ENCODE assay signal across 28 cellular contexts in genomic region chr4:119641765-119642164, GRCh38.
"Had no signal": no experiment of that assay in that cellular context is flagged by ENCODE, and none has a peak within 500 bp of the region (broad histone marks: within the 10 kb centered on the region; RNA-seq: fewer than 3 reads in every experiment).

No MANE protein-coding gene starts in this region.

- H3K36me3 ChIP-seq: colonic mucosa, esophagus muscularis mucosa, esophagus squamous epithelium, gastrocnemius medialis, gastroesophageal sphincter, heart left ventricle, heart right ventricle had no signal

- H2AFZ ChIP-seq: hepatocyte had no signal

- ATAC-seq: effector memory CD8-positive, alpha-beta T cell; esophagus mucosa; foreskin keratinocyte; gastrocnemius medialis; gastroesophageal sphincter; heart left ventricle; heart right ventricle had no signal

- H3K27me3 ChIP-seq: colonic mucosa, dorsolateral prefrontal cortex, esophagus muscularis mucosa, esophagus squamous epithelium, foreskin keratinocyte, gastrocnemius medialis, gastroesophageal sphincter, heart left ventricle, heart right ventricle, hepatocyte had no signal

- H3K4me2 ChIP-seq: hepatocyte had no signal

- H3K4me3 ChIP-seq: colonic mucosa, coronary artery, dorsolateral prefrontal cortex, esophagus muscularis mucosa, esophagus squamous epithelium, gastrocnemius medialis, gastroesophageal sphincter, heart left ventricle, heart right ventricle, hepatocyte had no signal

- H3K27ac ChIP-seq: colonic mucosa, coronary artery, dorsolateral prefrontal cortex, epithelial cell of prostate, esophagus muscularis mucosa, esophagus squamous epithelium, foreskin keratinocyte, gastrocnemius medialis, gastroesophageal sphincter, heart left ventricle, heart right ventricle, hepatocyte had no signal

- FAIRE-seq: endometrium, endothelial cell of umbilical vein, frontal cortex had no signal

- DNase-seq: colonic mucosa; cortex of kidney; dermis blood vessel endothelial cell; dorsolateral prefrontal cortex; effector CD4-positive, alpha-beta T cell; effector CD8-positive, alpha-beta T cell; effector memory CD4-positive, alpha-beta T cell; effector memory CD8-positive, alpha-beta T cell; endodermal cell; erythroblast; esophagus squamous epithelium; foreskin fibroblast; foreskin keratinocyte; foreskin melanocyte; gastrocnemius medialis; glutamatergic neuron; head of caudate nucleus; heart left ventricle; heart right ventricle had no signal

- H3K4me1 ChIP-seq: colonic mucosa, esophagus squamous epithelium, foreskin keratinocyte had no signal

- H3K9me3 ChIP-seq: colonic mucosa, esophagus muscularis mucosa, esophagus squamous epithelium, gastrocnemius medialis, gastroesophageal sphincter, heart left ventricle, heart right ventricle had no signal
